In the genomic region with DNA sequence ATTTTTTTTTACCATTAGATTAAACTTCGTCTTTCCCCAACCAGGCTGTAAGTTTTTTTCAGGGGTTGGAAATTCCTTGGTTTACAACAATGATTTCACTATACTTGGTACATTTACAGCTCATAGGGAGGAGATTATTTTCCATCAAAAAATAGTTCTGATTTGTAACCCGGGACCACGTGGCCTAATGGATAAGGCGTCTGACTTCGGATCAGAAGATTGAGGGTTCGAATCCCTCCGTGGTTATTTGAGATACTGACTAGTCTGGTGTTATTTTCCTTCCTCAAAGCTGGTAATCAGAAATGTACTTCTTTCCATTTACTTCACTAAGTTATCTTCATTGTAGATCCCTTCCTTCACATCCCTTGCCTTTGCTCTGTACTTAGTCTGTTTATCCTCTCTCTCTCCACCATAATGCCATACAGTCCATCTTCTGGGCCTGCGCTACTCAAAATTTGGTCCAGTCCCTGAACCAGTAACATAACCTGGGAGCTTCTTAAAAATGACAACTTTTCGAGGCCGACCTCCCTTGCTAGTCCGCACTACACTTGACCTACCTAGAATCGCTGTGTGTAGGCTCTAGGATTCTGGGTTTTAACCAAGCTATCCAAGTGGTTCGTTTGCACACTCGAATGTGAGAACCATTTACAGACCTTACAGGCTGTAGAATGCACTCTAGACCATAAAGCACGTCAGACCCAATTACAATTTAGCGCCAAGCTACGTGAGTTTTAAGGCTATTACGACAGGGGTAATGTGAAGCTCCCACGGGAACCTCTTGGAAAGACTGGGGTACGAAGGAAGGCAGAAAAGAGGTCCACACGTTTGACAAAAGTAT, we compare ENCODE assay signal across 2 cellular contexts.
A peak's percentile ranks its signal among the peaks of the same experiment; 100 is the strongest.
TF ChIP-seq lines count a peak whose summit lies in the region.

No MANE protein-coding gene starts in this region.

TF ChIP-seq in HEK293, 187 proteins besides CTCF, POLR2A, EP300 and RAD21 (continued from another document and continues in another):
- TF ChIP-seq, protein P1, sequence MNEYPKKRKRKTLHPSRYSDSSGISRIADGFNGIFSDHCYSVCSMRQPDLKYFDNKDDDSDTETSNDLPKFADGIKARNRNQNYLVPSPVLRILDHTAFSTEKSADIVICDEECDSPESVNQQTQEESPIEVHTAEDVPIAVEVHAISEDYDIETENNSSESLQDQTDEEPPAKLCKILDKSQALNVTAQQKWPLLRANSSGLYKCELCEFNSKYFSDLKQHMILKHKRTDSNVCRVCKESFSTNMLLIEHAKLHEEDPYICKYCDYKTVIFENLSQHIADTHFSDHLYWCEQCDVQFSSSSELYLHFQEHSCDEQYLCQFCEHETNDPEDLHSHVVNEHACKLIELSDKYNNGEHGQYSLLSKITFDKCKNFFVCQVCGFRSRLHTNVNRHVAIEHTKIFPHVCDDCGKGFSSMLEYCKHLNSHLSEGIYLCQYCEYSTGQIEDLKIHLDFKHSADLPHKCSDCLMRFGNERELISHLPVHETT (tag by site-specific recombination; IDR thresholded peaks at IDR 0.05): 0 out of 2 replicates have a peak, but pooled peaks have one; percentile 49
- TF ChIP-seq ZNF37A (tag by site-specific recombination; IDR thresholded peaks at IDR 0.05) (0 out of 2 replicates have a peak, but pooled peaks have one; percentile 13), ZNF677 (tag by site-specific recombination; IDR thresholded peaks at IDR 0.05) (no peak), ZNF202 (tag by site-specific recombination; IDR thresholded peaks at IDR 0.05; ENCODE audit: borderline replicate concordance) (no peak), ZBTB21 (tag by site-specific recombination; IDR thresholded peaks at IDR 0.05) (peak; percentile 68), ZNF48 (tag by site-specific recombination; IDR thresholded peaks at IDR 0.05) (no peak), ZBTB26 (tag by site-specific recombination; optimal IDR thresholded peaks at IDR 0.05) (peak; percentile 6), ZSCAN30 (tag by site-specific recombination; IDR thresholded peaks at IDR 0.05) (peak; percentile 85), ZNF24 (tag by site-specific recombination; IDR thresholded peaks at IDR 0.05) (peak; percentile 87), ZNF354C (tag by site-specific recombination; IDR thresholded peaks at IDR 0.05; ENCODE audit: borderline replicate concordance, low read depth) (no peak), ZNF707 (tag by site-specific recombination; IDR thresholded peaks at IDR 0.05) (no peak), ZNF157 (tag by site-specific recombination; IDR thresholded peaks at IDR 0.05) (no peak), ZNF266 (tag by site-specific recombination; IDR thresholded peaks at IDR 0.05; ENCODE audit: low read depth) (no peak), ZBTB11 (tag by site-specific recombination; conservative IDR thresholded peaks at IDR 0.05; ENCODE audit: low read depth) (0 out of 2 replicates have a peak, but pooled peaks have one; percentile 27)
- TF ChIP-seq, protein P2, sequence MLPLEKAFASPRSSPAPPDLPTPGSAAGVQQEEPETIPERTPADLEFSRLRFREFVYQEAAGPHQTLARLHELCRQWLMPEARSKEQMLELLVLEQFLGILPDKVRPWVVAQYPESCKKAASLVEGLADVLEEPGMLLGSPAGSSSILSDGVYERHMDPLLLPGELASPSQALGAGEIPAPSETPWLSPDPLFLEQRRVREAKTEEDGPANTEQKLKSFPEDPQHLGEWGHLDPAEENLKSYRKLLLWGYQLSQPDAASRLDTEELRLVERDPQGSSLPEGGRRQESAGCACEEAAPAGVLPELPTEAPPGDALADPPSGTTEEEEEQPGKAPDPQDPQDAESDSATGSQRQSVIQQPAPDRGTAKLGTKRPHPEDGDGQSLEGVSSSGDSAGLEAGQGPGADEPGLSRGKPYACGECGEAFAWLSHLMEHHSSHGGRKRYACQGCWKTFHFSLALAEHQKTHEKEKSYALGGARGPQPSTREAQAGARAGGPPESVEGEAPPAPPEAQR (tag by site-specific recombination; IDR thresholded peaks at IDR 0.05): peak; percentile 70; the same call in 1 of the 2 replicates
- TF ChIP-seq, protein P3, sequence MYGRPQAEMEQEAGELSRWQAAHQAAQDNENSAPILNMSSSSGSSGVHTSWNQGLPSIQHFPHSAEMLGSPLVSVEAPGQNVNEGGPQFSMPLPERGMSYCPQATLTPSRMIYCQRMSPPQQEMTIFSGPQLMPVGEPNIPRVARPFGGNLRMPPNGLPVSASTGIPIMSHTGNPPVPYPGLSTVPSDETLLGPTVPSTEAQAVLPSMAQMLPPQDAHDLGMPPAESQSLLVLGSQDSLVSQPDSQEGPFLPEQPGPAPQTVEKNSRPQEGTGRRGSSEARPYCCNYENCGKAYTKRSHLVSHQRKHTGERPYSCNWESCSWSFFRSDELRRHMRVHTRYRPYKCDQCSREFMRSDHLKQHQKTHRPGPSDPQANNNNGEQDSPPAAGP (tag by site-specific recombination; IDR thresholded peaks at IDR 0.05): peak; percentile 46

TF ChIP-seq in HepG2, 621 proteins besides CTCF, POLR2A, EP300 and RAD21 (continued from another document and continues in another):
- TF ChIP-seq, protein P4, sequence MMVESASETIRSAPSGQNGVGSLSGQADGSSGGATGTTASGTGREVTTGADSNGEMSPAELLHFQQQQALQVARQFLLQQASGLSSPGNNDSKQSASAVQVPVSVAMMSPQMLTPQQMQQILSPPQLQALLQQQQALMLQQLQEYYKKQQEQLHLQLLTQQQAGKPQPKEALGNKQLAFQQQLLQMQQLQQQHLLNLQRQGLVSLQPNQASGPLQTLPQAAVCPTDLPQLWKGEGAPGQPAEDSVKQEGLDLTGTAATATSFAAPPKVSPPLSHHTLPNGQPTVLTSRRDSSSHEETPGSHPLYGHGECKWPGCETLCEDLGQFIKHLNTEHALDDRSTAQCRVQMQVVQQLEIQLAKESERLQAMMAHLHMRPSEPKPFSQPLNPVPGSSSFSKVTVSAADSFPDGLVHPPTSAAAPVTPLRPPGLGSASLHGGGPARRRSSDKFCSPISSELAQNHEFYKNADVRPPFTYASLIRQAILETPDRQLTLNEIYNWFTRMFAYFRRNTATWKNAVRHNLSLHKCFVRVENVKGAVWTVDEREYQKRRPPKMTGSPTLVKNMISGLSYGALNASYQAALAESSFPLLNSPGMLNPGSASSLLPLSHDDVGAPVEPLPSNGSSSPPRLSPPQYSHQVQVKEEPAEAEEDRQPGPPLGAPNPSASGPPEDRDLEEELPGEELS (CRISPR knock-in tag; IDR thresholded peaks at IDR 0.05): peak; percentile 35; the same call in 1 of the 2 replicates
- TF ChIP-seq ATF5 (CRISPR knock-in tag; IDR thresholded peaks at IDR 0.05; ENCODE audit: low read depth) (no peak), GATAD2A (CRISPR knock-in tag; IDR thresholded peaks at IDR 0.05) (peak; percentile 87), SIX4 (CRISPR knock-in tag; IDR thresholded peaks at IDR 0.05) (no peak), MIXL1 (CRISPR knock-in tag; IDR thresholded peaks at IDR 0.05) (peak; percentile 93), SP5 (CRISPR knock-in tag; IDR thresholded peaks at IDR 0.05; ENCODE audit: borderline replicate concordance, low read depth) (no peak), CHCHD3 (CRISPR knock-in tag; IDR thresholded peaks at IDR 0.05) (no peak), SOX13 (IDR thresholded peaks at IDR 0.05) (no peak), SOX13 (CRISPR knock-in tag; conservative IDR thresholded peaks at IDR 0.05 in 1 of 2, IDR thresholded peaks at IDR 0.05 in 1 of 2) (peak in 1 of 2 experiments; percentile 39; a peak in 1 of 4 replicates), ZKSCAN8 (CRISPR knock-in tag; IDR thresholded peaks at IDR 0.05; ENCODE audit: borderline replicate concordance) (peak; percentile 89; the same call in 1 of the 2 replicates), ZNF510 (CRISPR knock-in tag; IDR thresholded peaks at IDR 0.05; ENCODE audit: low read depth) (no peak), ISL2 (CRISPR knock-in tag; IDR thresholded peaks at IDR 0.05) (peak; percentile 81), PRPF4 (IDR thresholded peaks at IDR 0.05; ENCODE audit: low read depth, low read length, poor library complexity, severe bottlenecking) (peak; percentile 49), SAP130 (CRISPR knock-in tag; IDR thresholded peaks at IDR 0.05; ENCODE audit: low read depth) (peak; percentile 36; the same call in 1 of the 2 replicates)
- TF ChIP-seq, protein P5, sequence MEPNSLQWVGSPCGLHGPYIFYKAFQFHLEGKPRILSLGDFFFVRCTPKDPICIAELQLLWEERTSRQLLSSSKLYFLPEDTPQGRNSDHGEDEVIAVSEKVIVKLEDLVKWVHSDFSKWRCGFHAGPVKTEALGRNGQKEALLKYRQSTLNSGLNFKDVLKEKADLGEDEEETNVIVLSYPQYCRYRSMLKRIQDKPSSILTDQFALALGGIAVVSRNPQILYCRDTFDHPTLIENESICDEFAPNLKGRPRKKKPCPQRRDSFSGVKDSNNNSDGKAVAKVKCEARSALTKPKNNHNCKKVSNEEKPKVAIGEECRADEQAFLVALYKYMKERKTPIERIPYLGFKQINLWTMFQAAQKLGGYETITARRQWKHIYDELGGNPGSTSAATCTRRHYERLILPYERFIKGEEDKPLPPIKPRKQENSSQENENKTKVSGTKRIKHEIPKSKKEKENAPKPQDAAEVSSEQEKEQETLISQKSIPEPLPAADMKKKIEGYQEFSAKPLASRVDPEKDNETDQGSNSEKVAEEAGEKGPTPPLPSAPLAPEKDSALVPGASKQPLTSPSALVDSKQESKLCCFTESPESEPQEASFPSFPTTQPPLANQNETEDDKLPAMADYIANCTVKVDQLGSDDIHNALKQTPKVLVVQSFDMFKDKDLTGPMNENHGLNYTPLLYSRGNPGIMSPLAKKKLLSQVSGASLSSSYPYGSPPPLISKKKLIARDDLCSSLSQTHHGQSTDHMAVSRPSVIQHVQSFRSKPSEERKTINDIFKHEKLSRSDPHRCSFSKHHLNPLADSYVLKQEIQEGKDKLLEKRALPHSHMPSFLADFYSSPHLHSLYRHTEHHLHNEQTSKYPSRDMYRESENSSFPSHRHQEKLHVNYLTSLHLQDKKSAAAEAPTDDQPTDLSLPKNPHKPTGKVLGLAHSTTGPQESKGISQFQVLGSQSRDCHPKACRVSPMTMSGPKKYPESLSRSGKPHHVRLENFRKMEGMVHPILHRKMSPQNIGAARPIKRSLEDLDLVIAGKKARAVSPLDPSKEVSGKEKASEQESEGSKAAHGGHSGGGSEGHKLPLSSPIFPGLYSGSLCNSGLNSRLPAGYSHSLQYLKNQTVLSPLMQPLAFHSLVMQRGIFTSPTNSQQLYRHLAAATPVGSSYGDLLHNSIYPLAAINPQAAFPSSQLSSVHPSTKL (CRISPR knock-in tag; IDR thresholded peaks at IDR 0.05): peak; percentile 72
- TF ChIP-seq, protein P6, sequence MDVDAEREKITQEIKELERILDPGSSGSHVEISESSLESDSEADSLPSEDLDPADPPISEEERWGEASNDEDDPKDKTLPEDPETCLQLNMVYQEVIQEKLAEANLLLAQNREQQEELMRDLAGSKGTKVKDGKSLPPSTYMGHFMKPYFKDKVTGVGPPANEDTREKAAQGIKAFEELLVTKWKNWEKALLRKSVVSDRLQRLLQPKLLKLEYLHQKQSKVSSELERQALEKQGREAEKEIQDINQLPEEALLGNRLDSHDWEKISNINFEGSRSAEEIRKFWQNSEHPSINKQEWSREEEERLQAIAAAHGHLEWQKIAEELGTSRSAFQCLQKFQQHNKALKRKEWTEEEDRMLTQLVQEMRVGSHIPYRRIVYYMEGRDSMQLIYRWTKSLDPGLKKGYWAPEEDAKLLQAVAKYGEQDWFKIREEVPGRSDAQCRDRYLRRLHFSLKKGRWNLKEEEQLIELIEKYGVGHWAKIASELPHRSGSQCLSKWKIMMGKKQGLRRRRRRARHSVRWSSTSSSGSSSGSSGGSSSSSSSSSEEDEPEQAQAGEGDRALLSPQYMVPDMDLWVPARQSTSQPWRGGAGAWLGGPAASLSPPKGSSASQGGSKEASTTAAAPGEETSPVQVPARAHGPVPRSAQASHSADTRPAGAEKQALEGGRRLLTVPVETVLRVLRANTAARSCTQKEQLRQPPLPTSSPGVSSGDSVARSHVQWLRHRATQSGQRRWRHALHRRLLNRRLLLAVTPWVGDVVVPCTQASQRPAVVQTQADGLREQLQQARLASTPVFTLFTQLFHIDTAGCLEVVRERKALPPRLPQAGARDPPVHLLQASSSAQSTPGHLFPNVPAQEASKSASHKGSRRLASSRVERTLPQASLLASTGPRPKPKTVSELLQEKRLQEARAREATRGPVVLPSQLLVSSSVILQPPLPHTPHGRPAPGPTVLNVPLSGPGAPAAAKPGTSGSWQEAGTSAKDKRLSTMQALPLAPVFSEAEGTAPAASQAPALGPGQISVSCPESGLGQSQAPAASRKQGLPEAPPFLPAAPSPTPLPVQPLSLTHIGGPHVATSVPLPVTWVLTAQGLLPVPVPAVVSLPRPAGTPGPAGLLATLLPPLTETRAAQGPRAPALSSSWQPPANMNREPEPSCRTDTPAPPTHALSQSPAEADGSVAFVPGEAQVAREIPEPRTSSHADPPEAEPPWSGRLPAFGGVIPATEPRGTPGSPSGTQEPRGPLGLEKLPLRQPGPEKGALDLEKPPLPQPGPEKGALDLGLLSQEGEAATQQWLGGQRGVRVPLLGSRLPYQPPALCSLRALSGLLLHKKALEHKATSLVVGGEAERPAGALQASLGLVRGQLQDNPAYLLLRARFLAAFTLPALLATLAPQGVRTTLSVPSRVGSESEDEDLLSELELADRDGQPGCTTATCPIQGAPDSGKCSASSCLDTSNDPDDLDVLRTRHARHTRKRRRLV (CRISPR knock-in tag; IDR thresholded peaks at IDR 0.05): peak; percentile 44; the same call in 1 of the 2 replicates
- TF ChIP-seq, protein P7, sequence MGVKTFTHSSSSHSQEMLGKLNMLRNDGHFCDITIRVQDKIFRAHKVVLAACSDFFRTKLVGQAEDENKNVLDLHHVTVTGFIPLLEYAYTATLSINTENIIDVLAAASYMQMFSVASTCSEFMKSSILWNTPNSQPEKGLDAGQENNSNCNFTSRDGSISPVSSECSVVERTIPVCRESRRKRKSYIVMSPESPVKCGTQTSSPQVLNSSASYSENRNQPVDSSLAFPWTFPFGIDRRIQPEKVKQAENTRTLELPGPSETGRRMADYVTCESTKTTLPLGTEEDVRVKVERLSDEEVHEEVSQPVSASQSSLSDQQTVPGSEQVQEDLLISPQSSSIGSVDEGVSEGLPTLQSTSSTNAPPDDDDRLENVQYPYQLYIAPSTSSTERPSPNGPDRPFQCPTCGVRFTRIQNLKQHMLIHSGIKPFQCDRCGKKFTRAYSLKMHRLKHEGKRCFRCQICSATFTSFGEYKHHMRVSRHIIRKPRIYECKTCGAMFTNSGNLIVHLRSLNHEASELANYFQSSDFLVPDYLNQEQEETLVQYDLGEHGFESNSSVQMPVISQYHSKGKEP (CRISPR knock-in tag; IDR thresholded peaks at IDR 0.05): peak; percentile 29; the same call in 1 of the 2 replicates
